16 cellular contexts compared by ENCODE assay signal in the genomic region with DNA sequence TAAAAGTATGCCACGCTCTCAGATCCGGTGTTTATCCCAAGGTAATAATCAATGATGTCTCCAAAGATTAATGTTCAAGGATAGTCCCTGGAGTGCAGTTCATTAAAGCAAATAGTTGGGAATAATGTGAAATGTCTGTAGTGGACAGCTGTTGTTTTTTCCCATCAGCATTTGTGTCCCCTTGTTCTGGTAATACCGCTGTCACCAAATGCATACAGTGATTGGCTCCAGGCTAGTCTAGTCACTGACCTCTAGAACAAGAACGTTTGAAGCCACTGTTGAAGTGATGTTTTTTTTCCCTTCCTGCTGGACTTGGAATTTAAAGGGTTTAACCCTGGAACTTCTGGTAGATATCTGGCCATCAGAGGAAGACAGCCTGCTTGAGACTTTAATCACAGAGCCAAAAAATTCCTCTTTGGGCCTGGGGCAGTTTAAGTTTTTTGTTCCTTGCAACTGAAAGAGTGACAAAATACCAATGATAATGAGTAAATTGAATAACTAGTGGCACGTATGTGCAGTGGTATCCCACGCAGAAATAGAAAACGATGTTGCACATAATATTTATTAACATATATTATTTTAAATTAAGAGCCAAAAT. TPM values are rescaled to one million over a fixed set of nuclear protein-coding genes. Genes with fewer than 3 reads are reported as not detected.
DNase-seq lines count a peak whose midpoint lies in the region; ATAC-seq, FAIRE-seq and TF ChIP-seq lines count a peak whose summit lies in the region.
"Had no signal": no experiment of that assay in that cellular context is flagged by ENCODE, and none has a peak within 500 bp of the region (broad histone marks: within the 10 kb centered on the region; RNA-seq: fewer than 3 reads in every experiment).

No MANE protein-coding gene starts in this region.

- H3K27me3 ChIP-seq in prostate gland (replicated peaks; ENCODE audit: insufficient read depth) (no peaks in the 10 kb centered on the region), heart right ventricle (no peaks in the 10 kb centered on the region)

- H3K36me3 ChIP-seq in mesodermal cell (ENCODE audit: control insufficient read depth, insufficient read depth, low read length) (peaks cover 71% of the 10 kb centered on the region), prostate gland (no peaks in the 10 kb centered on the region), heart right ventricle (peaks cover 0 to 97% (median 26%) of the 10 kb centered on the region in 9 donors)

- in situ Hi-C loops in GM13976 (cut with MboI; ENCODE audit: low sequenced_read_pairs, unreplicated experiment): no loop called here

- DNase-seq in GM12891 (ENCODE audit: insufficient read length, low spot score) (no peak), islet precursor cell (peak; percentile 78), prostate gland (ENCODE audit: low spot score) (no peak), NCI-H1092 treated with DMSO at 0.1 percent for 48 hours (lab: John Stamatoyannopoulos, UW) (no peak), GM13976 (ENCODE audit: low spot score) (no peak), heart right ventricle (no peak)
- DNase-seq: C1 segment of cervical spinal cord; CD4-positive, alpha-beta memory T cell; DMS79; EL; GDM1; HCEC 1CT; HFFc6 had no signal

- FAIRE-seq in GM12891 (lab: Jason Lieb, UNC): peak; percentile 52
- FAIRE-seq: A204.1 had no signal

- H3K4me1 ChIP-seq in mesodermal cell (ENCODE audit: control insufficient read depth, insufficient read depth, low read length, poor library complexity, severe bottlenecking) (no peaks in the 10 kb centered on the region), prostate gland (replicated peaks) (peaks cover 4% of the 10 kb centered on the region), heart right ventricle (peaks cover 0 to 8% (median 0%) of the 10 kb centered on the region in 9 donors)

- ATAC-seq in heart right ventricle: no peak

- 78 to 82% methylated on average over 3 to 4 of the region's 7 CpGs for WGBS in mesodermal cell (ENCODE audit: insufficient coverage in 2 of 2), 2 experiments
- WGBS in prostate gland: 70% methylated on average over 7 of the region's 7 CpGs
- WGBS in heart right ventricle, 2 donors: 78 to 81% methylated on average over 7 of the region's 7 CpGs

- H3K27ac ChIP-seq in mesodermal cell (ENCODE audit: low read depth, low read length, severe bottlenecking): peak overlapping the region; percentile 11
- H3K27ac ChIP-seq in prostate gland: no peak overlapping the region
- H3K27ac ChIP-seq in heart right ventricle: no peak overlapping the region

- TF ChIP-seq POLR2A in GM12891 (IDR thresholded peaks at IDR 0.05; ENCODE audit: low read depth, low read length): no peak
- no peak for TF ChIP-seq POLR2A in prostate gland (IDR thresholded peaks at IDR 0.05)

- intact Hi-C loops in prostate gland (cut with DNase I) (no loop called here), heart right ventricle (cut with DNase I) (loop anchor here in 1 of 10 donors (10.0 kb wide), 1 partner anchor 484 kb away; no protein-coding TSS in a partner anchor)

- H3K4me3 ChIP-seq in mesodermal cell (ENCODE audit: extremely low read depth, insufficient read depth, low read length, poor library complexity, severe bottlenecking) (no peak overlapping the region), prostate gland (no peak overlapping the region), heart right ventricle (no peak overlapping the region)

- TF ChIP-seq CTCF in prostate gland (IDR thresholded peaks at IDR 0.05): no peak
- TF ChIP-seq CTCF in GM13976 (IDR thresholded peaks at IDR 0.05; ENCODE audit: borderline replicate concordance, control extremely low read depth, extremely low read depth, insufficient read depth, missing control alignments): no peak
- no peak for TF ChIP-seq CTCF in heart right ventricle (IDR thresholded peaks at IDR 0.05)

- H3K9me3 ChIP-seq in mesodermal cell (ENCODE audit: control insufficient read depth, low read length) (no peaks in the 10 kb centered on the region), prostate gland (no peaks in the 10 kb centered on the region), heart right ventricle (no peaks in the 10 kb centered on the region)

TF ChIP-seq in GM12891, 5 proteins besides CTCF, POLR2A, EP300 and RAD21:
- TF ChIP-seq TAF1 (IDR thresholded peaks at IDR 0.05; ENCODE audit: low read depth, low read length) (no peak), POU2F2 (IDR thresholded peaks at IDR 0.05; ENCODE audit: low read depth, low read length) (no peak), PAX5 (IDR thresholded peaks at IDR 0.05; ENCODE audit: insufficient read depth, low read length, severe bottlenecking) (no peak), SPI1 (IDR thresholded peaks at IDR 0.05; ENCODE audit: low read depth, low read length) (no peak), POLR2AphosphoS5 (IDR thresholded peaks at IDR 0.05; ENCODE audit: low read depth, low read length) (no peak)

RNA-seq across cellular contexts. Expression of a gene that starts 30.6 kb away (rescaled TPM):
- polyA plus RNA-seq in GM12891 (2012; ENCODE audit: low read depth, missing spikeins): 27.3 TPM
- polyA plus RNA-seq in mesodermal cell (2013, experiment 1 of 2): 67.4 TPM
- polyA plus RNA-seq in mesodermal cell (2013, experiment 2 of 2): 79.0 TPM
- total RNA-seq in prostate gland (10 to 100 TPM; 38.2 to 45.2 TPM), heart right ventricle (10 to 100 TPM in 6 of 10 donors, 1 to 10 TPM in 4; 4.6 to 24.1 (median 11.9) TPM)
- polyA plus RNA-seq in heart right ventricle: 10 to 100 TPM; 24.1 to 25.4 TPM

RNA-seq across cellular contexts. Expression of a gene that starts 37.8 kb away (rescaled TPM):
- polyA plus RNA-seq in GM12891 (2012; ENCODE audit: low read depth, missing spikeins): not detected
- 0.85 TPM for polyA plus RNA-seq in mesodermal cell (2013, experiment 1 of 2)
- 0.56 TPM for polyA plus RNA-seq in mesodermal cell (2013, experiment 2 of 2)
- 1 to 10 TPM; 1.7 to 8.3 TPM for total RNA-seq in prostate gland
- total RNA-seq in heart right ventricle: under 1 TPM in 7 of 10 donors, not detected in 3; 0.13 to 0.83 (median 0.36) TPM
- polyA plus RNA-seq in heart right ventricle: under 1 TPM; 0.10 to 0.44 TPM
- total RNA-seq: HFFc6, HT1080 had no signal
